In genomic region chr6:52263709-52264320, GRCh38 we compare ENCODE assay signal across 9 cellular contexts. TPM values are rescaled to one million over a fixed set of nuclear protein-coding genes. Genes with fewer than 3 reads are reported as not detected.
DNase-seq lines count a peak whose midpoint lies in the region; ATAC-seq and TF ChIP-seq lines count a peak whose summit lies in the region.
"Had no signal": no experiment of that assay in that cellular context is flagged by ENCODE, and none has a peak within 500 bp of the region (broad histone marks: within the 10 kb centered on the region; RNA-seq: fewer than 3 reads in every experiment).

No MANE protein-coding gene starts in this region.

- no peak overlapping the region for H3K27ac Mint-ChIP-seq in Calu3 (ENCODE audit: unreplicated experiment)
- H3K27ac Mint-ChIP-seq: dendritic cell treated with granulocyte-macrophage colony-stimulating factor and Interleukin-4, amounts not matched to agents 40 ng/mL and 50 ng/mL, for 4 days had no signal

- no peaks in the 10 kb centered on the region for H3K27me3 Mint-ChIP-seq in Calu3 (ENCODE audit: unreplicated experiment)
- H3K27me3 Mint-ChIP-seq: dendritic cell treated with granulocyte-macrophage colony-stimulating factor and Interleukin-4, amounts not matched to agents 40 ng/mL and 50 ng/mL, for 4 days had no signal

- H3K36me3 Mint-ChIP-seq in Calu3 (ENCODE audit: insufficient read depth, unreplicated experiment): peaks cover 39% of the 10 kb centered on the region

- BruUV-seq in Calu3 (replicated peaks; lab: Mats Ljungman, UMichigan): no TSS peak

- no peaks in the 10 kb centered on the region for H3K9me3 Mint-ChIP-seq in Calu3 (ENCODE audit: low read depth, unreplicated experiment)
- H3K9me3 Mint-ChIP-seq: dendritic cell treated with granulocyte-macrophage colony-stimulating factor and Interleukin-4, amounts not matched to agents 40 ng/mL and 50 ng/mL, for 4 days had no signal

- no peaks in the 10 kb centered on the region for H3K4me1 Mint-ChIP-seq in Calu3 (ENCODE audit: low read depth, unreplicated experiment)

- H3K4me3 ChIP-seq in SJCRH30 (no peak overlapping the region), psoas muscle (no peak overlapping the region), aorta (ENCODE audit: low read length in 2 of 2) (no peak overlapping the region)

- H3K4me3 Mint-ChIP-seq in Calu3 (ENCODE audit: low read depth, unreplicated experiment): no peak overlapping the region
- H3K4me3 Mint-ChIP-seq: dendritic cell treated with granulocyte-macrophage colony-stimulating factor and Interleukin-4, amounts not matched to agents 40 ng/mL and 50 ng/mL, for 4 days had no signal

- H3K27me3 ChIP-seq in SJCRH30 (no peaks in the 10 kb centered on the region), psoas muscle (ENCODE audit: insufficient read depth in 3 of 3, low read length in 2 of 3) (no peaks in the 10 kb centered on the region), aorta (ENCODE audit: control insufficient read depth in 1 of 2, insufficient read depth in 2 of 2, low read length in 1 of 2) (no peaks in the 10 kb centered on the region)

- H3K9me3 ChIP-seq in SJCRH30 (replicated peaks) (no peaks in the 10 kb centered on the region), psoas muscle (no peaks in the 10 kb centered on the region), aorta (ENCODE audit: control insufficient read depth, low read length) (no peaks in the 10 kb centered on the region)

- intact Hi-C loops in Calu3 (cut with micrococcal nuclease; ENCODE audit: unreplicated experiment): loop anchor here (1.0 kb wide), 1 partner anchor 101 kb away; no protein-coding TSS in a partner anchor
- intact Hi-C loops in psoas muscle (cut with DNase I): loop anchor here (2.0 to 10.0 kb wide), 4 partner anchors 109 to 202 kb away; no protein-coding TSS in a partner anchor
- intact Hi-C loops in aorta (cut with DNase I): loop anchor here (5.0 to 10.0 kb wide), 2 partner anchors 162 to 199 kb away; no protein-coding TSS in a partner anchor

- H3K27ac ChIP-seq in SJCRH30 (no peak overlapping the region), psoas muscle (no peak overlapping the region), aorta (ENCODE audit: low read depth in 1 of 2, low read length in 2 of 2) (no peak overlapping the region)

- CTCF ChIA-PET in Calu3 (lab: Charles Lee): interaction anchor here (0.5 to 1.2 kb wide), 2 partner anchors 14 to 29 kb away, joined by 3 to 4 read pairs; no protein-coding TSS in a partner anchor

- 36 to 41% (median 36%) methylated on average over 8 of the region's 8 CpGs for WGBS in psoas muscle, 3 donors
- 26 to 27% methylated on average over 8 of the region's 8 CpGs for WGBS in aorta, 2 donors

- peak; percentile 74 for ATAC-seq in GM19455 (IDR thresholded peaks at IDR 0.05; ENCODE audit: unreplicated experiment)
- peak; percentile 73 to 89 (median 80) for ATAC-seq in psoas muscle
- ATAC-seq in aorta (ENCODE audit: low FRiP score): peak; percentile 75

- DNase-seq in Calu3 (peak; percentile 70), HT-29 (ENCODE audit: low spot score) (peak; percentile 69), SJCRH30 (peak; percentile 48 to 72), globus pallidus (ENCODE audit: low spot score) (peak; percentile 49), psoas muscle (peak; percentile 39 to 64), aorta (peak; percentile 66 to 85)
- peak; percentile 90 for DNase-seq in activated effector memory CD4-positive, alpha-beta T cell treated with anti-CD3 and anti-CD28 coated beads, Interleukin-2, amount 50 U/mL, for 16 hours

- peak; percentile 85 for TF ChIP-seq CTCF in Calu3 (IDR thresholded peaks at IDR 0.05; ENCODE audit: unreplicated experiment)
- TF ChIP-seq CTCF in psoas muscle (IDR thresholded peaks at IDR 0.05): peak; percentile 95

- H3K36me3 ChIP-seq in SJCRH30: peaks cover 61% of the 10 kb centered on the region
- H3K36me3 ChIP-seq in psoas muscle (ENCODE audit: insufficient read depth in 1 of 2, low read depth in 1 of 2): peaks cover 19 to 66% of the 10 kb centered on the region in 2 donors
- peaks cover 7 to 14% of the 10 kb centered on the region in 2 donors for H3K36me3 ChIP-seq in aorta (ENCODE audit: control insufficient read depth in 1 of 2, insufficient read depth in 2 of 2, low read length in 1 of 2)

- H3K4me1 ChIP-seq in SJCRH30: no peaks in the 10 kb centered on the region
- no peaks in the 10 kb centered on the region for H3K4me1 ChIP-seq in psoas muscle
- no peaks in the 10 kb centered on the region for H3K4me1 ChIP-seq in aorta (ENCODE audit: control insufficient read depth in 1 of 2, insufficient read depth in 2 of 2, low read length in 2 of 2)

RNA-seq across cellular contexts. Expression of gene IL17F, which starts 19.5 kb away (rescaled TPM):
- total RNA-seq in Calu3 (2022) (not detected in 2 replicates), psoas muscle (not detected), aorta (not detected)
- total RNA-seq in HT-29 (2014; rRNA removed; shearing (Covaris generic)): not detected in 2 replicates
- total RNA-seq in SJCRH30 (2014; rRNA removed; shearing (Covaris generic)): not detected in 2 replicates
- polyA plus RNA-seq in psoas muscle (not detected), aorta (not detected)

RNA-seq across cellular contexts. Expression of gene MCM3, which starts 20.7 kb away (rescaled TPM):
- 116 and 117 TPM in 2 replicates for total RNA-seq in Calu3 (2022)
- 163 and 170 TPM in 2 replicates for total RNA-seq in HT-29 (2014; rRNA removed; shearing (Covaris generic))
- 153 and 155 TPM in 2 replicates for total RNA-seq in SJCRH30 (2014; rRNA removed; shearing (Covaris generic))
- 10 to 100 TPM in 3 of 4 donors, 1 to 10 TPM in 1; 7.6 to 17.3 (median 11.1) TPM for total RNA-seq in psoas muscle
- 10 to 100 TPM in 2 of 3 donors, 1 to 10 TPM in 1; 9.6 to 25.0 (median 11.7) TPM for polyA plus RNA-seq in psoas muscle
- 10 to 100 TPM; 24.5 to 30.5 TPM for total RNA-seq in aorta
- 10 to 100 TPM; 11.6 to 21.6 TPM for polyA plus RNA-seq in aorta
